In the genomic region with DNA sequence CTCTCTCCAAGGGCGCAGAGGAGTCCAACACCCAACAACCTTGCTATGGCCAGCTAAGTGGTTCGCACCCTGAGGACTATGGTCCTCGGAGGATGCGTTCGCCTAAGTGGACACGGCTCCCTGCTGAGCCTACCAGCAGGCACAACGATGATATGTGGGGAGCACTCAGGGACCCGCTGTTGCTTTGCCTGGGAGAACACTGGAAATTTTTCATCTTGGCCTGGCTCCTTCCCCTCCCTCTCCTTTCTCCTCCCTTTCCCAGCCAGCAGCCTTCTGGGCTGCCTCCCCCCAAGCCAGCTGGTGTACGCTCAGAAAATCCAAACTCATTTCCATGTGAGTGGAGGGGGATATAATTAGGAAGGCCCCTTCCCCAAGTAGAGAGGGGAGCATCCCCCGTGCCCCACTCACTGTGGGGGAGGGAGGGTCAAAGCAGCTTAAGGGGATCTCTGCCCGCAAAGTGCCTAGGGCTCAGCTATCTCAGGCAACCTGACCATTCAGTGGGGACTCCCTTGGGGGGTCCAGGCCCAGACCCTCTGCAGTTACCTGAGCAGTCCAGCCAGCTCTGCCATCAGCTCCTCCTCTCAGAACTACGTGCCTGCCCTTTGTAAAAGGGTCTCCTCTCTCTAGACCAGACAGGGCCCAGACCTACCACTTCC, we compare ENCODE assay signal across 8 cellular contexts. TPM values are rescaled to one million over a fixed set of nuclear protein-coding genes. Genes with fewer than 3 reads are reported as not detected.
DNase-seq lines count a peak whose midpoint lies in the region; ATAC-seq and TF ChIP-seq lines count a peak whose summit lies in the region.

No MANE protein-coding gene starts in this region.

- intact Hi-C loops in MCF 10A (cut with micrococcal nuclease): no loop called here

- H3K27ac Mint-ChIP-seq in MCF 10A (ENCODE audit: low read depth, unreplicated experiment) (peak overlapping the region; percentile 24), memory B cell (peak overlapping the region; percentile 87)

- ATAC-seq in memory B cell (ENCODE audit: low read depth): no peak
- ATAC-seq in GM19397 (IDR thresholded peaks at IDR 0.05; ENCODE audit: unreplicated experiment): no peak

- no TSS peak for BruUV-seq in MCF 10A (replicated peaks; lab: Mats Ljungman, UMichigan)

- CTCF ChIA-PET in HEK293 (lab: Yijun Ruan, JAX) (interaction anchor here (0.5 to 26.4 kb wide), 7 partner anchors 12 to 469 kb away, joined by 3 to 768 read pairs (median 3); a partner anchor contains a TSS), MCF 10A (lab: Yijun Ruan, JAX) (interaction anchor here (0.5 to 10.9 kb wide), 5 partner anchors 50 to 274 kb away, joined by 3 to 112 read pairs (median 4); no protein-coding TSS in a partner anchor)

- H3K4me3 ChIP-seq in HEK293 (ENCODE audit: low read depth, low read length): peak overlapping the region; percentile 16; the same call in 1 of the 2 replicates

- H3K36me3 Mint-ChIP-seq in MCF 10A (ENCODE audit: insufficient read depth, unreplicated experiment): peaks cover 6% of the 10 kb centered on the region
- no peaks in the 10 kb centered on the region for H3K36me3 Mint-ChIP-seq in memory B cell

- H3K9me3 ChIP-seq in HEK293 (ENCODE audit: control insufficient read depth, insufficient read depth, low read depth, low read length): no peaks in the 10 kb centered on the region

- no peaks in the 10 kb centered on the region for H3K36me3 ChIP-seq in HEK293 (ENCODE audit: control insufficient read depth in 2 of 2, insufficient read depth in 1 of 2, low read length in 2 of 2)

- peak overlapping the region; percentile 60 for H3K4me3 Mint-ChIP-seq in MCF 10A (ENCODE audit: unreplicated experiment)
- peak overlapping the region; percentile 81 for H3K4me3 Mint-ChIP-seq in memory B cell

- DNase-seq in AG08395 (ENCODE audit: low spot score): peak; percentile 27
- DNase-seq in MCF 10A (ENCODE audit: unreplicated experiment): no peak
- no peak for DNase-seq in memory B cell (ENCODE audit: low spot score in 2 of 2)
- DNase-seq in NCI-H345 (lab: John Stamatoyannopoulos, UW): no peak
- DNase-seq in effector CD8-positive, alpha-beta T cell (lab: John Stamatoyannopoulos, UW): no peak
- DNase-seq in epidermal melanocyte (ENCODE audit: insufficient read length, low spot score): no peak

- TF ChIP-seq CTCF in HEK293 (tag by site-specific recombination; IDR thresholded peaks at IDR 0.05): no peak
- no peak for TF ChIP-seq CTCF in MCF 10A (IDR thresholded peaks at IDR 0.05; ENCODE audit: unreplicated experiment)

- H3K4me1 Mint-ChIP-seq in MCF 10A (ENCODE audit: insufficient read depth, unreplicated experiment): no peaks in the 10 kb centered on the region
- H3K4me1 Mint-ChIP-seq in memory B cell: peaks cover 47% of the 10 kb centered on the region

- no peaks in the 10 kb centered on the region for H3K9me3 Mint-ChIP-seq in MCF 10A (ENCODE audit: unreplicated experiment)
- H3K9me3 Mint-ChIP-seq in memory B cell: no peaks in the 10 kb centered on the region

- peaks cover 4% of the 10 kb centered on the region for H3K4me1 ChIP-seq in HEK293 (ENCODE audit: control insufficient read depth, insufficient read depth, low read length)

- H3K27ac ChIP-seq in HEK293 (ENCODE audit: extremely low read depth, low read depth, low read length): no peak overlapping the region

- no peaks in the 10 kb centered on the region for H3K27me3 Mint-ChIP-seq in MCF 10A (ENCODE audit: insufficient read depth, unreplicated experiment)
- no peaks in the 10 kb centered on the region for H3K27me3 Mint-ChIP-seq in memory B cell

- POLR2A ChIA-PET in HEK293 (lab: Yijun Ruan, JAX): interaction anchor here (0.6 to 2.6 kb wide), 7 partner anchors 24 to 197 kb away, joined by 3 to 11 read pairs (median 4); no protein-coding TSS in a partner anchor
- POLR2A ChIA-PET in MCF 10A (lab: Yijun Ruan, JAX): interaction anchor here (0.6 to 1.2 kb wide), 2 partner anchors 26 to 181 kb away, joined by 3 read pairs; a partner anchor contains a TSS

TF ChIP-seq in HEK293, 187 proteins besides CTCF, POLR2A, EP300 and RAD21 (continues in another document):
- no peak for TF ChIP-seq ZNF473 (tag by site-specific recombination; IDR thresholded peaks at IDR 0.05)
- TF ChIP-seq, protein P1, sequence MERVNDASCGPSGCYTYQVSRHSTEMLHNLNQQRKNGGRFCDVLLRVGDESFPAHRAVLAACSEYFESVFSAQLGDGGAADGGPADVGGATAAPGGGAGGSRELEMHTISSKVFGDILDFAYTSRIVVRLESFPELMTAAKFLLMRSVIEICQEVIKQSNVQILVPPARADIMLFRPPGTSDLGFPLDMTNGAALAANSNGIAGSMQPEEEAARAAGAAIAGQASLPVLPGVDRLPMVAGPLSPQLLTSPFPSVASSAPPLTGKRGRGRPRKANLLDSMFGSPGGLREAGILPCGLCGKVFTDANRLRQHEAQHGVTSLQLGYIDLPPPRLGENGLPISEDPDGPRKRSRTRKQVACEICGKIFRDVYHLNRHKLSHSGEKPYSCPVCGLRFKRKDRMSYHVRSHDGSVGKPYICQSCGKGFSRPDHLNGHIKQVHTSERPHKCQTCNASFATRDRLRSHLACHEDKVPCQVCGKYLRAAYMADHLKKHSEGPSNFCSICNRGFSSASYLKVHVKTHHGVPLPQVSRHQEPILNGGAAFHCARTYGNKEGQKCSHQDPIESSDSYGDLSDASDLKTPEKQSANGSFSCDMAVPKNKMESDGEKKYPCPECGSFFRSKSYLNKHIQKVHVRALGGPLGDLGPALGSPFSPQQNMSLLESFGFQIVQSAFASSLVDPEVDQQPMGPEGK (tag by site-specific recombination; IDR thresholded peaks at IDR 0.05): 0 out of 2 replicates have a peak, but pooled peaks have one; percentile 4
- no peak for TF ChIP-seq ZNF544 (tag by site-specific recombination; IDR thresholded peaks at IDR 0.05)
- no peak for TF ChIP-seq GLIS1 (tag by site-specific recombination; IDR thresholded peaks at IDR 0.05)
- TF ChIP-seq ZFP3 (tag by site-specific recombination; IDR thresholded peaks at IDR 0.05; ENCODE audit: low read depth): no peak
- no peak for TF ChIP-seq ZNF239 (tag by site-specific recombination; IDR thresholded peaks at IDR 0.05)
- no peak for TF ChIP-seq GLI4 (tag by site-specific recombination; IDR thresholded peaks at IDR 0.05)
- TF ChIP-seq, protein P2, sequence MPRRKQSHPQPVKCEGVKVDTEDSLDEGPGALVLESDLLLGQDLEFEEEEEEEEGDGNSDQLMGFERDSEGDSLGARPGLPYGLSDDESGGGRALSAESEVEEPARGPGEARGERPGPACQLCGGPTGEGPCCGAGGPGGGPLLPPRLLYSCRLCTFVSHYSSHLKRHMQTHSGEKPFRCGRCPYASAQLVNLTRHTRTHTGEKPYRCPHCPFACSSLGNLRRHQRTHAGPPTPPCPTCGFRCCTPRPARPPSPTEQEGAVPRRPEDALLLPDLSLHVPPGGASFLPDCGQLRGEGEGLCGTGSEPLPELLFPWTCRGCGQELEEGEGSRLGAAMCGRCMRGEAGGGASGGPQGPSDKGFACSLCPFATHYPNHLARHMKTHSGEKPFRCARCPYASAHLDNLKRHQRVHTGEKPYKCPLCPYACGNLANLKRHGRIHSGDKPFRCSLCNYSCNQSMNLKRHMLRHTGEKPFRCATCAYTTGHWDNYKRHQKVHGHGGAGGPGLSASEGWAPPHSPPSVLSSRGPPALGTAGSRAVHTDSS (tag by site-specific recombination; IDR thresholded peaks at IDR 0.05): no peak
- TF ChIP-seq, protein P3, sequence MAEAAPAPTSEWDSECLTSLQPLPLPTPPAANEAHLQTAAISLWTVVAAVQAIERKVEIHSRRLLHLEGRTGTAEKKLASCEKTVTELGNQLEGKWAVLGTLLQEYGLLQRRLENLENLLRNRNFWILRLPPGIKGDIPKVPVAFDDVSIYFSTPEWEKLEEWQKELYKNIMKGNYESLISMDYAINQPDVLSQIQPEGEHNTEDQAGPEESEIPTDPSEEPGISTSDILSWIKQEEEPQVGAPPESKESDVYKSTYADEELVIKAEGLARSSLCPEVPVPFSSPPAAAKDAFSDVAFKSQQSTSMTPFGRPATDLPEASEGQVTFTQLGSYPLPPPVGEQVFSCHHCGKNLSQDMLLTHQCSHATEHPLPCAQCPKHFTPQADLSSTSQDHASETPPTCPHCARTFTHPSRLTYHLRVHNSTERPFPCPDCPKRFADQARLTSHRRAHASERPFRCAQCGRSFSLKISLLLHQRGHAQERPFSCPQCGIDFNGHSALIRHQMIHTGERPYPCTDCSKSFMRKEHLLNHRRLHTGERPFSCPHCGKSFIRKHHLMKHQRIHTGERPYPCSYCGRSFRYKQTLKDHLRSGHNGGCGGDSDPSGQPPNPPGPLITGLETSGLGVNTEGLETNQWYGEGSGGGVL (tag by site-specific recombination; IDR thresholded peaks at IDR 0.05): peak; percentile 22; the same call in 1 of the 2 replicates
- peak; percentile 67 for TF ChIP-seq ZIC2 (tag by site-specific recombination; IDR thresholded peaks at IDR 0.05)
- TF ChIP-seq, protein P4, sequence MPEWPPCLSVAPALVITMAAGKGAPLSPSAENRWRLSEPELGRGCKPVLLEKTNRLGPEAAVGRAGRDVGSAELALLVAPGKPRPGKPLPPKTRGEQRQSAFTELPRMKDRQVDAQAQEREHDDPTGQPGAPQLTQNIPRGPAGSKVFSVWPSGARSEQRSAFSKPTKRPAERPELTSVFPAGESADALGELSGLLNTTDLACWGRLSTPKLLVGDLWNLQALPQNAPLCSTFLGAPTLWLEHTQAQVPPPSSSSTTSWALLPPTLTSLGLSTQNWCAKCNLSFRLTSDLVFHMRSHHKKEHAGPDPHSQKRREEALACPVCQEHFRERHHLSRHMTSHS (tag by site-specific recombination; IDR thresholded peaks at IDR 0.05): no peak
- TF ChIP-seq ZBTB48 (tag by site-specific recombination; IDR thresholded peaks at IDR 0.05): 0 out of 2 replicates have a peak, but pooled peaks have one; percentile 10
- TF ChIP-seq, protein P5, sequence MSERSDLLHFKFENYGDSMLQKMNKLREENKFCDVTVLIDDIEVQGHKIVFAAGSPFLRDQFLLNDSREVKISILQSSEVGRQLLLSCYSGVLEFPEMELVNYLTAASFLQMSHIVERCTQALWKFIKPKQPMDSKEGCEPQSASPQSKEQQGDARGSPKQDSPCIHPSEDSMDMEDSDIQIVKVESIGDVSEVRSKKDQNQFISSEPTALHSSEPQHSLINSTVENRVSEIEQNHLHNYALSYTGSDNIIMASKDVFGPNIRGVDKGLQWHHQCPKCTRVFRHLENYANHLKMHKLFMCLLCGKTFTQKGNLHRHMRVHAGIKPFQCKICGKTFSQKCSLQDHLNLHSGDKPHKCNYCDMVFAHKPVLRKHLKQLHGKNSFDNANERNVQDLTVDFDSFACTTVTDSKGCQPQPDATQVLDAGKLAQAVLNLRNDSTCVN (tag by site-specific recombination; optimal IDR thresholded peaks at IDR 0.05): no peak
- TF ChIP-seq ZNF423 (tag by site-specific recombination; IDR thresholded peaks at IDR 0.05): peak; percentile 50; the same call in 1 of the 2 replicates
- TF ChIP-seq ZNF600 (tag by site-specific recombination; IDR thresholded peaks at IDR 0.05): peak; percentile 68
- no peak for TF ChIP-seq ZNF23 (tag by site-specific recombination; IDR thresholded peaks at IDR 0.05; ENCODE audit: borderline replicate concordance)

RNA-seq across cellular contexts. Expression of a gene that starts 0.6 kb away (rescaled TPM):
- total RNA-seq in MCF 10A (2022): 0.81 and 1.6 TPM in 2 replicates

RNA-seq across cellular contexts. Expression of a gene that starts 26.6 kb away (rescaled TPM):
- 55.5 and 56.4 TPM in 2 replicates for total RNA-seq in MCF 10A (2022)
